In genomic region chr12:51847830-51848727, GRCh38 we compare ENCODE assay signal across 8 cellular contexts. TPM values are rescaled to one million over a fixed set of nuclear protein-coding genes. Genes with fewer than 3 reads are reported as not detected.
DNase-seq lines count a peak whose midpoint lies in the region; ATAC-seq lines count a peak whose summit lies in the region.

Gene FIGNL2, minus strand, starts transcription at chr12:51848718. Its CDS starts 26,305 bp downstream, at chr12:51822413.

- H3K27ac Mint-ChIP-seq in activated naive CD8-positive, alpha-beta T cell treated with anti-CD3 and anti-CD28 coated beads for 36 hours: no peak within 1 kb of the TSS
- H3K27ac Mint-ChIP-seq in immature natural killer cell: no peak within 1 kb of the TSS

- H3K4me3 ChIP-seq in skin epidermis: peak within 1 kb of the TSS; percentile 29 to 45 (median 33)

- peak within 1 kb of the TSS in 12 of 21 experiments; percentile 11 to 78 (median 44) for H3K27ac ChIP-seq in skin epidermis

- no peaks in the 10 kb centered on the region for H3K9me3 Mint-ChIP-seq in activated naive CD8-positive, alpha-beta T cell treated with anti-CD3 and anti-CD28 coated beads for 36 hours
- no peaks in the 10 kb centered on the region for H3K9me3 Mint-ChIP-seq in immature natural killer cell

- peaks cover 40% of the 10 kb centered on the region for H3K27me3 Mint-ChIP-seq in activated naive CD8-positive, alpha-beta T cell treated with anti-CD3 and anti-CD28 coated beads for 36 hours
- H3K27me3 Mint-ChIP-seq in immature natural killer cell (ENCODE audit: low read depth in 3 of 3): peaks cover 9 to 32% (median 10%) of the 10 kb centered on the region in 3 donors

- peaks cover 22% of the 10 kb centered on the region for H3K4me1 Mint-ChIP-seq in activated naive CD8-positive, alpha-beta T cell treated with anti-CD3 and anti-CD28 coated beads for 36 hours
- peaks cover 8 to 12% of the 10 kb centered on the region in 2 donors for H3K4me1 Mint-ChIP-seq in immature natural killer cell

- ATAC-seq in HG02973 (IDR thresholded peaks at IDR 0.05; ENCODE audit: unreplicated experiment) (no peak), GM19452 (IDR thresholded peaks at IDR 0.05; ENCODE audit: unreplicated experiment) (no peak), HG02588 (IDR thresholded peaks at IDR 0.05; ENCODE audit: unreplicated experiment) (no peak)

- DNase-seq in ELR (ENCODE audit: low read depth) (peak; percentile 30), immature natural killer cell (no peak)
- no peak for DNase-seq in activated naive CD8-positive, alpha-beta T cell treated with anti-CD3 and anti-CD28 coated beads for 36 hours
- no peak for DNase-seq in activated CD8-positive, alpha-beta memory T cell treated with anti-CD3 and anti-CD28 coated beads, Interleukin-2, amount 50 U/mL, for 48 hours

- H3K36me3 Mint-ChIP-seq in activated naive CD8-positive, alpha-beta T cell treated with anti-CD3 and anti-CD28 coated beads for 36 hours: no peaks in the 10 kb centered on the region
- no peaks in the 10 kb centered on the region for H3K36me3 Mint-ChIP-seq in immature natural killer cell

- peak within 1 kb of the TSS; percentile 25 for H3K4me3 Mint-ChIP-seq in activated naive CD8-positive, alpha-beta T cell treated with anti-CD3 and anti-CD28 coated beads for 36 hours
- peak within 1 kb of the TSS; percentile 12 to 62 (median 53) for H3K4me3 Mint-ChIP-seq in immature natural killer cell

RNA-seq across cellular contexts. Expression of gene FIGNL2, which starts in this region (rescaled TPM):
- total RNA-seq in activated naive CD8-positive, alpha-beta T cell treated with anti-CD3 and anti-CD28 coated beads for 36 hours: under 1 TPM; 0.29 to 0.40 TPM
- polyA plus RNA-seq in immature natural killer cell: under 1 TPM in 1 of 3 donors, not detected in 2; 0.07 TPM
